8 cellular contexts compared by ENCODE assay signal in the genomic region with DNA sequence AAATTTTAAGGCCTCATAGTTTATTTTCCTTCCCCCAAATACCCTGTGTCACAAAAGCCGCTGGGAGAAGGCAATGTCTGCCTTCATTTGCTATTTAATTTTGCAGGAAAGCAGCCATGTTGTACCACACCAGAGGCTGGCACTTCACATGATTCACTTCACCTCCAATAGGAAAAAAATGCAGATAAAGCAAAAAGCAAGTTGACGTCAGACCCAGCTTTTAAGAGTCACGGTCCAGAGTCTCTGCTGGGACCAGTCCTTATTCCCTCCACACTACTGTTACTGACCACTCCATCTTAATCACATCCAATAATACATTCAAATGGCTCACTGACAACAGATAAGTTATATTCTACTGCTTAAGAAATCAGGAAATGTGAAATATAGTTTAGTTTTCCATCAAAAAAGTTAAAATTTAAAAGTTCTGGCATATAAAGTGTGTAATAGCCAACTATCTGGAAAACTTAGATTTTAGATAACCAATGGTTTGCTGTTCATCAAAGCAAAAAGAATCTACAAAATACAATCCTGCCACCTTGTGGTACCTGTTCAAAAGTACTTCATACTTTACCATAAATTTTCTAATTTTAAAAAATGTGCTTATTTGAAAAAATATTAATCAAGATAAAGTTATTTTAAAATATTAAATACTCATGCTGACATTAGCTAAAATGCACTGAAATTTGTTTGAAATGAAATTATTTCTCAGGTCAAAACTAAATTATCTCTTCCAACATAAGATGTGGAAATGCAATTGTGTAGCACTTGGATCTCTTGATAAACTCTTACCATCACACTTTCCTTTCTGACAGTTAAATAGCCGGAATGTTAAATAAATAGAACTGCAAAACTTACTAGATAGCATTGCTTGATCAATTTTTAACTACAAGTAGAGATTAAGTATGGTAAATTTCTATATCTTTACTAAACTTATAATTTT.
A peak's percentile ranks its signal among the peaks of the same experiment; 100 is the strongest.
DNase-seq lines count a peak whose midpoint lies in the region; ATAC-seq, FAIRE-seq and TF ChIP-seq lines count a peak whose summit lies in the region.

No MANE protein-coding gene starts in this region.

- H3K9me3 ChIP-seq in A673 (ENCODE audit: low read depth, low read length, poor library complexity, severe bottlenecking) (no peaks in the 10 kb centered on the region), gastroesophageal sphincter (no peaks in the 10 kb centered on the region), upper lobe of right lung (no peaks in the 10 kb centered on the region)

- POLR2A ChIA-PET in A673 (lab: Charles Lee; ENCODE audit: low non-redundant PET): no interaction called here

- no peak overlapping the region for H3K4me3 Mint-ChIP-seq in T-helper 2 cell treated with Interferon-gamma antibody and Interleukin-4, amounts not matched to agents 5 μg/mL and 100 μg/mL, for 36 hours

- TF ChIP-seq CTCF in A673 (conservative IDR thresholded peaks at IDR 0.05; ENCODE audit: low read depth, low read length) (peak; percentile 63), gastroesophageal sphincter (IDR thresholded peaks at IDR 0.05) (peak; percentile 42 to 63 (median 54)), upper lobe of right lung (IDR thresholded peaks at IDR 0.05) (peak; percentile 59)

- H3K9me3 Mint-ChIP-seq in T-helper 2 cell treated with Interferon-gamma antibody and Interleukin-4, amounts not matched to agents 5 μg/mL and 100 μg/mL, for 36 hours: no peaks in the 10 kb centered on the region

- H3K4me3 ChIP-seq in A673 (ENCODE audit: low read depth, low read length, poor library complexity, severe bottlenecking) (no peak overlapping the region), gastroesophageal sphincter (no peak overlapping the region), upper lobe of right lung (no peak overlapping the region)

- CTCF ChIA-PET in A673 (lab: Charles Lee): no interaction called here

- WGBS in gastroesophageal sphincter (ENCODE audit: low coverage in 1 of 2), 2 donors: 29 to 46% methylated on average over 3 to 4 of the region's 4 CpGs

- no peaks in the 10 kb centered on the region for H3K36me3 Mint-ChIP-seq in T-helper 2 cell treated with Interferon-gamma antibody and Interleukin-4, amounts not matched to agents 5 μg/mL and 100 μg/mL, for 36 hours (ENCODE audit: low read depth)

- H3K27me3 ChIP-seq in A673 (replicated peaks; ENCODE audit: insufficient read depth, low read depth, low read length, poor library complexity) (no peaks in the 10 kb centered on the region), gastroesophageal sphincter (no peaks in the 10 kb centered on the region), upper lobe of right lung (no peaks in the 10 kb centered on the region)

- intact Hi-C loops in A673 (cut with micrococcal nuclease; ENCODE audit: unreplicated experiment) (loop anchor here (2.0 kb wide), 1 partner anchor 566 kb away; no protein-coding TSS in a partner anchor), upper lobe of right lung (cut with DNase I) (loop anchor here (10.0 kb wide), 1 partner anchor 566 kb away; no protein-coding TSS in a partner anchor)

- H3K4me1 ChIP-seq in A673 (ENCODE audit: insufficient read depth, low read length, poor library complexity, severe bottlenecking) (peaks cover 18% of the 10 kb centered on the region), gastroesophageal sphincter (peaks cover 3 to 58% (median 5%) of the 10 kb centered on the region in 3 donors), upper lobe of right lung (peaks cover 8% of the 10 kb centered on the region)

- no peaks in the 10 kb centered on the region for H3K4me1 Mint-ChIP-seq in T-helper 2 cell treated with Interferon-gamma antibody and Interleukin-4, amounts not matched to agents 5 μg/mL and 100 μg/mL, for 36 hours (ENCODE audit: low read depth)

- no peak for FAIRE-seq in GM19239 (lab: Jason Lieb, UNC)

- DNase-seq in A673 (ENCODE audit: low spot score) (peak; percentile 42), HCEC 1CT (peak; percentile 36), SK-N-DZ (ENCODE audit: low spot score) (peak; percentile 42), upper lobe of right lung (no peak), GM19239 (ENCODE audit: insufficient read length, low spot score) (no peak)
- no peak for DNase-seq in effector CD4-positive, alpha-beta T cell
- no peak for DNase-seq in T-helper 2 cell treated with Interferon-gamma antibody and Interleukin-4, amounts not matched to agents 5 μg/mL and 100 μg/mL, for 36 hours (ENCODE audit: low spot score)

- TF ChIP-seq EP300 in gastroesophageal sphincter (IDR thresholded peaks at IDR 0.05): no peak

- no TSS peak for BruUV-seq in A673 (replicated peaks; lab: Mats Ljungman, UMichigan)

- TF ChIP-seq POLR2A in gastroesophageal sphincter (IDR thresholded peaks at IDR 0.05): no peak

- no peak overlapping the region for H3K27ac ChIP-seq in A673 (ENCODE audit: low read depth, low read length, poor library complexity, severe bottlenecking)
- H3K27ac ChIP-seq in gastroesophageal sphincter: peak overlapping the region in 1 of 4 donors; percentile 18
- no peak overlapping the region for H3K27ac ChIP-seq in upper lobe of right lung

- ATAC-seq in gastroesophageal sphincter: no peak
- no peak for ATAC-seq in upper lobe of right lung

- peaks cover 15% of the 10 kb centered on the region for H3K27me3 Mint-ChIP-seq in T-helper 2 cell treated with Interferon-gamma antibody and Interleukin-4, amounts not matched to agents 5 μg/mL and 100 μg/mL, for 36 hours (ENCODE audit: low read depth)

- H3K27ac Mint-ChIP-seq in T-helper 2 cell treated with Interferon-gamma antibody and Interleukin-4, amounts not matched to agents 5 μg/mL and 100 μg/mL, for 36 hours: no peak overlapping the region

- H3K36me3 ChIP-seq in A673 (ENCODE audit: insufficient read depth, low read length, poor library complexity, severe bottlenecking) (no peaks in the 10 kb centered on the region), gastroesophageal sphincter (no peaks in the 10 kb centered on the region), upper lobe of right lung (no peaks in the 10 kb centered on the region)

Comparison
In these comparisons a context has a peak if more than half of its experiments do, and no peak if none do; other contexts are left out.
1. DNase-seq: peak in A673 (single experiment), HCEC 1CT (single experiment) and SK-N-DZ (single experiment); none in upper lobe of right lung (single experiment), effector CD4-positive, alpha-beta T cell (single experiment), GM19239 (single experiment) and T-helper 2 cell treated with Interferon-gamma antibody and Interleukin-4, amounts not matched to agents 5 μg/mL and 100 μg/mL, for 36 hours (single experiment).
2. Peak in every context shown above with its lines, with median percentiles within 50 percentile points of each other: CTCF ChIP-seq.